Comparison of ENCODE assay signal across 15 cellular contexts in the genomic region with DNA sequence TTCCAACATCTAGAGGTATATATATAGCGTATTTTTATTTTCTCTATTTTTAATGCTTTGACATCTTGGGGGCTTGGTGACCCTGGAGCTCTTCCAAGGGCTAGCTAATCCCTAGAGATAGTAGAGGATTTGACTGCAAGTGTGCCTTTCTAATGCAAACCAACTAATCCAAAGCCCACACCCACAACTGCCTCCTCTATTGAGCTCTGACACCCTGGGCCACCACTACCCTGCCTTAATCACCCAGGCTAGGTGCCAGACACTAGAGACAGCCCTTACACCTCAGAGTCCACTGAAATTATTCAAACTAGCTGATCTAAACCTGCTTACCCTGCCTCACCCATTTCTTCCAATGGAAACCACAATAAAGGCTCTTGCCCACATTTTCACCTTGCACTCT.
DNase-seq lines count a peak whose midpoint lies in the region; ATAC-seq and TF ChIP-seq lines count a peak whose summit lies in the region.
"Had no signal": no experiment of that assay in that cellular context is flagged by ENCODE, and none has a peak within 500 bp of the region (broad histone marks: within the 10 kb centered on the region; RNA-seq: fewer than 3 reads in every experiment).

No MANE protein-coding gene starts in this region.

- no peak for ATAC-seq in natural killer cell treated with Interleukin-12 subunit alpha and Interleukin-12 subunit beta and Interleukin-15 and Interleukin-18, amount 100 ng/mL, for 72 hours
- ATAC-seq in HG02642 (IDR thresholded peaks at IDR 0.05; ENCODE audit: poor library complexity, unreplicated experiment) (no peak), GM18867 (IDR thresholded peaks at IDR 0.05; ENCODE audit: unreplicated experiment) (no peak)

- H3K9me3 Mint-ChIP-seq in brain, result peaks cover 2 to 24% (median 13%) of the 10 kb centered on the region in 5 experiments
- H3K9me3 Mint-ChIP-seq in natural killer cell treated with Interleukin-12 subunit alpha and Interleukin-12 subunit beta and Interleukin-15 and Interleukin-18, amount 100 ng/mL, for 72 hours, result peaks cover 20% of the 10 kb centered on the region
- H3K9me3 Mint-ChIP-seq in activated naive CD8-positive, alpha-beta T cell treated with anti-CD3 and anti-CD28 coated beads for 36 hours, result no peaks in the 10 kb centered on the region

- no peak overlapping the region for H3K4me3 Mint-ChIP-seq in brain
- H3K4me3 Mint-ChIP-seq in natural killer cell treated with Interleukin-12 subunit alpha and Interleukin-12 subunit beta and Interleukin-15 and Interleukin-18, amount 100 ng/mL, for 72 hours, result peak overlapping the region; percentile 34
- H3K4me3 Mint-ChIP-seq in activated naive CD8-positive, alpha-beta T cell treated with anti-CD3 and anti-CD28 coated beads for 36 hours, result no peak overlapping the region
- H3K4me3 Mint-ChIP-seq: CD14-positive monocyte; CD4-positive, alpha-beta memory T cell had no signal

- H3K27me3 Mint-ChIP-seq in brain, result peaks cover 3% of the 10 kb centered on the region
- peaks cover 0 to 16% of the 10 kb centered on the region in 2 donors for H3K27me3 Mint-ChIP-seq in natural killer cell treated with Interleukin-12 subunit alpha and Interleukin-12 subunit beta and Interleukin-15 and Interleukin-18, amount 100 ng/mL, for 72 hours
- H3K27me3 Mint-ChIP-seq in activated naive CD8-positive, alpha-beta T cell treated with anti-CD3 and anti-CD28 coated beads for 36 hours, result no peaks in the 10 kb centered on the region
- H3K27me3 Mint-ChIP-seq: CD4-positive, alpha-beta memory T cell had no signal

- DNase-seq in D341Med (ENCODE audit: low spot score), result peak; percentile 52
- DNase-seq in NCI-H82 (lab: John Stamatoyannopoulos, UW), result peak; percentile 90
- DNase-seq in natural killer cell treated with Interleukin-12 subunit alpha and Interleukin-12 subunit beta and Interleukin-15 and Interleukin-18, amount 100 ng/mL, for 72 hours (ENCODE audit: low spot score), result no peak
- DNase-seq in activated naive CD8-positive, alpha-beta T cell treated with anti-CD3 and anti-CD28 coated beads for 36 hours, result no peak
- DNase-seq in central memory CD4-positive, alpha-beta T cell, result no peak
- DNase-seq: 8988T; CD4-positive, alpha-beta memory T cell; DMS79 treated with DMSO at 0.1 percent for 48 hours; GF-D8; GOT3; H7 had no signal

- H3K27ac Mint-ChIP-seq in brain, result peak overlapping the region in 4 of 5 experiments; percentile 25 to 94 (median 80)
- H3K27ac Mint-ChIP-seq in natural killer cell treated with Interleukin-12 subunit alpha and Interleukin-12 subunit beta and Interleukin-15 and Interleukin-18, amount 100 ng/mL, for 72 hours, result no peak overlapping the region
- H3K27ac Mint-ChIP-seq in activated naive CD8-positive, alpha-beta T cell treated with anti-CD3 and anti-CD28 coated beads for 36 hours, result no peak overlapping the region
- H3K27ac Mint-ChIP-seq: CD14-positive monocyte; CD4-positive, alpha-beta memory T cell had no signal

- peaks cover 36% of the 10 kb centered on the region for H3K4me1 Mint-ChIP-seq in brain
- H3K4me1 Mint-ChIP-seq in natural killer cell treated with Interleukin-12 subunit alpha and Interleukin-12 subunit beta and Interleukin-15 and Interleukin-18, amount 100 ng/mL, for 72 hours (ENCODE audit: low read depth in 2 of 2), result peaks cover 23 to 31% of the 10 kb centered on the region in 2 donors
- peaks cover 2% of the 10 kb centered on the region for H3K4me1 Mint-ChIP-seq in activated naive CD8-positive, alpha-beta T cell treated with anti-CD3 and anti-CD28 coated beads for 36 hours
- H3K4me1 Mint-ChIP-seq: CD14-positive monocyte; CD4-positive, alpha-beta memory T cell had no signal

- H3K36me3 Mint-ChIP-seq in brain, result peaks cover 17% of the 10 kb centered on the region
- peaks cover 12% of the 10 kb centered on the region for H3K36me3 Mint-ChIP-seq in natural killer cell treated with Interleukin-12 subunit alpha and Interleukin-12 subunit beta and Interleukin-15 and Interleukin-18, amount 100 ng/mL, for 72 hours
- H3K36me3 Mint-ChIP-seq in activated naive CD8-positive, alpha-beta T cell treated with anti-CD3 and anti-CD28 coated beads for 36 hours, result no peaks in the 10 kb centered on the region
- H3K36me3 Mint-ChIP-seq: CD14-positive monocyte had no signal

- no peak for TF ChIP-seq CTCF in brain (conservative IDR thresholded peaks at IDR 0.05)

Comparison
In these comparisons a context has a peak if more than half of its experiments do, and no peak if none do; other contexts are left out.
1. DNase-seq: peak in D341Med (single experiment) and NCI-H82 (single experiment); none in natural killer cell treated with Interleukin-12 subunit alpha and Interleukin-12 subunit beta and Interleukin-15 and Interleukin-18, amount 100 ng/mL, for 72 hours (single experiment), activated naive CD8-positive, alpha-beta T cell treated with anti-CD3 and anti-CD28 coated beads for 36 hours (single experiment) and central memory CD4-positive, alpha-beta T cell (single experiment).
2. H3K27ac Mint-ChIP-seq: peak in brain (4 of 5); none in natural killer cell treated with Interleukin-12 subunit alpha and Interleukin-12 subunit beta and Interleukin-15 and Interleukin-18, amount 100 ng/mL, for 72 hours (0 of 2) and activated naive CD8-positive, alpha-beta T cell treated with anti-CD3 and anti-CD28 coated beads for 36 hours (single experiment).